In genomic region chr3:78812166-78812565, GRCh38 we compare ENCODE assay signal across 21 cellular contexts.
"Had no signal": no experiment of that assay in that cellular context is flagged by ENCODE, and none has a peak within 500 bp of the region (broad histone marks: within the 10 kb centered on the region; RNA-seq: fewer than 3 reads in every experiment).

No MANE protein-coding gene starts in this region.

- H3K27me3 ChIP-seq: colonic mucosa, dorsolateral prefrontal cortex, esophagus muscularis mucosa, gastroesophageal sphincter, heart left ventricle, stomach, suprapubic skin, tibial nerve had no signal

- H3K4me3 ChIP-seq: colonic mucosa, dorsolateral prefrontal cortex, esophagus muscularis mucosa, gastroesophageal sphincter, heart left ventricle, stomach, suprapubic skin, tibial nerve had no signal

- H3K27me3 Mint-ChIP-seq: activated naive CD8-positive, alpha-beta T cell; activated T-cell treated with anti-CD3 and anti-CD28 coated beads, Interleukin-2, amount 50 U/mL, for 24 hours; activated T-helper 17 cell treated with anti-CD3 and anti-CD28 coated beads, Interleukin-2, amount 50 U/mL, for 72 hours; effector memory CD8-positive, alpha-beta T cell; memory B cell; stimulated activated memory B cell treated with anti-CD40 and anti-IgM and Interleukin-4, amounts not matched to agents 10 μg/mL and 1 μg/mL and 100 μg/mL, for 72 hours had no signal

- H3K36me3 ChIP-seq: colonic mucosa, esophagus muscularis mucosa, gastroesophageal sphincter, heart left ventricle, stomach, suprapubic skin, tibial nerve had no signal

- H3K4me3 Mint-ChIP-seq: activated naive CD8-positive, alpha-beta T cell; activated T-cell treated with anti-CD3 and anti-CD28 coated beads, Interleukin-2, amount 50 U/mL, for 24 hours; activated T-helper 17 cell treated with anti-CD3 and anti-CD28 coated beads, Interleukin-2, amount 50 U/mL, for 72 hours; effector memory CD8-positive, alpha-beta T cell; memory B cell; stimulated activated memory B cell treated with anti-CD40 and anti-IgM and Interleukin-4, amounts not matched to agents 10 μg/mL and 1 μg/mL and 100 μg/mL, for 72 hours had no signal

- H3K4me1 ChIP-seq: colonic mucosa, esophagus muscularis mucosa, gastroesophageal sphincter, suprapubic skin had no signal

- H3K4me1 Mint-ChIP-seq: activated T-helper 17 cell treated with anti-CD3 and anti-CD28 coated beads, Interleukin-2, amount 50 U/mL, for 72 hours; memory B cell; stimulated activated memory B cell treated with anti-CD40 and anti-IgM and Interleukin-4, amounts not matched to agents 10 μg/mL and 1 μg/mL and 100 μg/mL, for 72 hours had no signal

- ATAC-seq: activated T-helper 17 cell treated with anti-CD3 and anti-CD28 coated beads, Interleukin-2, amount 50 U/mL, for 72 hours; effector memory CD8-positive, alpha-beta T cell; gastroesophageal sphincter; heart left ventricle; left cardiac atrium; sciatic nerve; stimulated activated memory B cell treated with anti-CD40 and anti-IgM and Interleukin-4, amounts not matched to agents 10 μg/mL and 1 μg/mL and 100 μg/mL, for 72 hours had no signal

- DNase-seq: activated CD8-positive, alpha-beta memory T cell treated with anti-CD3 and anti-CD28 coated beads for 24 hours; activated CD8-positive, alpha-beta memory T cell treated with anti-CD3 and anti-CD28 coated beads, Interleukin-2, amount 50 U/mL, for 4 hours; activated T-cell treated with anti-CD3 and anti-CD28 coated beads, Interleukin-2, amount 50 U/mL, for 24 hours; colonic mucosa; dorsolateral prefrontal cortex; effector memory CD8-positive, alpha-beta T cell; heart left ventricle; islet precursor cell; left cardiac atrium; posterior cingulate gyrus; small intestine; stomach had no signal

- H3K27ac Mint-ChIP-seq: activated naive CD8-positive, alpha-beta T cell; activated T-cell treated with anti-CD3 and anti-CD28 coated beads, Interleukin-2, amount 50 U/mL, for 24 hours; activated T-helper 17 cell treated with anti-CD3 and anti-CD28 coated beads, Interleukin-2, amount 50 U/mL, for 72 hours; effector memory CD8-positive, alpha-beta T cell; memory B cell; stimulated activated memory B cell treated with anti-CD40 and anti-IgM and Interleukin-4, amounts not matched to agents 10 μg/mL and 1 μg/mL and 100 μg/mL, for 72 hours had no signal

- H3K27ac ChIP-seq: colonic mucosa, esophagus muscularis mucosa, gastroesophageal sphincter, heart left ventricle, stomach, suprapubic skin, tibial nerve had no signal

- H3K36me3 Mint-ChIP-seq: activated naive CD8-positive, alpha-beta T cell; memory B cell; stimulated activated memory B cell treated with anti-CD40 and anti-IgM and Interleukin-4, amounts not matched to agents 10 μg/mL and 1 μg/mL and 100 μg/mL, for 72 hours had no signal

- H3K9me3 ChIP-seq: colonic mucosa, esophagus muscularis mucosa, gastroesophageal sphincter, heart left ventricle, stomach, suprapubic skin, tibial nerve had no signal
